Comparison of ENCODE assay signal across 8 cellular contexts in genomic region chr1:24385160-24385939, GRCh38. TPM values are rescaled to one million over a fixed set of nuclear protein-coding genes. Genes with fewer than 3 reads are reported as not detected.
DNase-seq lines count a peak whose midpoint lies in the region; ATAC-seq, FAIRE-seq and TF ChIP-seq lines count a peak whose summit lies in the region.
"Had no signal": no experiment of that assay in that cellular context is flagged by ENCODE, and none has a peak within 500 bp of the region (broad histone marks: within the 10 kb centered on the region; RNA-seq: fewer than 3 reads in every experiment).

No MANE protein-coding gene starts in this region.

- H3K4ac ChIP-seq in H1 (replicated peaks; ENCODE audit: insufficient read length, low read depth, low read length) = no peak overlapping the region

- TF ChIP-seq EP300 in SK-N-SH (IDR thresholded peaks at IDR 0.05; ENCODE audit: borderline replicate concordance in 1 of 2, low read depth in 1 of 2, low read length in 1 of 2) (no peak), H1 (IDR thresholded peaks at IDR 0.05; ENCODE audit: borderline replicate concordance in 1 of 2, low read depth in 2 of 2, low read length in 2 of 2) (no peak)

- H2BK5ac ChIP-seq in H1 (ENCODE audit: low read depth, low read length) = no peak overlapping the region

- no peak overlapping the region for H3K14ac ChIP-seq in H1 (ENCODE audit: insufficient read length)

- no peaks in the 10 kb centered on the region for H3K79me1 ChIP-seq in H1 (ENCODE audit: low read depth, low read length)

- intact Hi-C loops in spleen (cut with DNase I; ENCODE audit: low total_unique reads) = no loop called here

- H2BK120ac ChIP-seq in H1 (replicated peaks; ENCODE audit: low read depth, low read length) = no peak overlapping the region

- no peak overlapping the region for H2BK15ac ChIP-seq in H1 (ENCODE audit: low read length)

- peaks cover 31% of the 10 kb centered on the region for H3K4me1 ChIP-seq in GM23248 (ENCODE audit: insufficient read depth)
- H3K4me1 ChIP-seq in SK-N-SH (ENCODE audit: control insufficient read depth in 1 of 2, insufficient read depth in 2 of 2, low read depth in 1 of 2, low read length in 1 of 2) = peaks cover 3 to 7% of the 10 kb centered on the region in 2 experiments; a peak in 2 of 4 replicates
- H3K4me1 ChIP-seq in H1 (replicated peaks in 1 of 4; ENCODE audit: control insufficient read depth in 3 of 4, insufficient read depth in 4 of 4, low read length in 3 of 4) = no peaks in the 10 kb centered on the region
- H3K4me1 ChIP-seq in spleen = peaks cover 0 to 38% (median 20%) of the 10 kb centered on the region in 6 donors

- no peak overlapping the region for H3K4me3 ChIP-seq in GM23248
- no peak overlapping the region for H3K4me3 ChIP-seq in SK-N-SH (ENCODE audit: low read depth in 2 of 2, low read length in 1 of 2)
- H3K4me3 ChIP-seq in H1 (ENCODE audit: extremely low read depth in 1 of 4, insufficient read depth in 2 of 4, low read depth in 3 of 4, low read length in 4 of 4) = no peak overlapping the region
- H3K4me3 ChIP-seq in spleen = peak overlapping the region in 1 of 8 donors; percentile 51

- TF ChIP-seq POLR2A in H1 (IDR thresholded peaks at IDR 0.05; ENCODE audit: control extremely low read depth in 1 of 2, low read depth in 2 of 2, low read length in 2 of 2) (no peak), spleen (IDR thresholded peaks at IDR 0.05) (no peak)

- H3K4me2 ChIP-seq in GM23248 (ENCODE audit: unreplicated experiment) = peak overlapping the region; percentile 70
- H3K4me2 ChIP-seq in SK-N-SH = no peak overlapping the region
- H3K4me2 ChIP-seq in H1 (ENCODE audit: insufficient read depth in 1 of 2, low read depth in 2 of 2, low read length in 2 of 2) = no peak overlapping the region

- TF ChIP-seq RAD21 in SK-N-SH (IDR thresholded peaks at IDR 0.05; ENCODE audit: low read length) (0 out of 2 replicates have a peak, but pooled peaks have one; percentile 10), H1 (IDR thresholded peaks at IDR 0.05 in 1 of 2, conservative IDR thresholded peaks at IDR 0.05 in 1 of 2; ENCODE audit: low read depth in 2 of 2, low read length in 2 of 2) (peak; percentile 75 to 83)

- no peaks in the 10 kb centered on the region for H3K9me2 ChIP-seq in GM23248 (ENCODE audit: insufficient read depth)
- no peaks in the 10 kb centered on the region for H3K9me2 ChIP-seq in SK-N-SH

- no peaks in the 10 kb centered on the region for H3K79me2 ChIP-seq in GM23248 (ENCODE audit: insufficient read depth)
- H3K79me2 ChIP-seq in SK-N-SH (ENCODE audit: insufficient read depth) = no peaks in the 10 kb centered on the region
- no peaks in the 10 kb centered on the region for H3K79me2 ChIP-seq in H1 (ENCODE audit: control insufficient read depth in 1 of 2, insufficient read depth in 2 of 2, low read length in 2 of 2)

- no peak overlapping the region for H3K56ac ChIP-seq in H1 (replicated peaks; ENCODE audit: insufficient read length, low read depth, low read length)

- H3K9ac ChIP-seq in GM23248 = peak overlapping the region; percentile 70; the same call in 1 of the 2 replicates
- no peak overlapping the region for H3K9ac ChIP-seq in SK-N-SH
- no peak overlapping the region for H3K9ac ChIP-seq in H1 (replicated peaks in 1 of 4; ENCODE audit: extremely low read depth in 1 of 4, low read depth in 3 of 4, low read length in 3 of 4)

- H3K27ac ChIP-seq in GM23248 (peak overlapping the region; percentile 71), SK-N-SH (ENCODE audit: low read depth in 2 of 2, low read length in 1 of 2) (no peak overlapping the region), H1 (ENCODE audit: low read depth, low read length) (no peak overlapping the region), spleen (peak overlapping the region in 6 of 8 donors; percentile 58 to 86 (median 82)), substantia nigra (ENCODE audit: low read depth, low read length, poor library complexity, severe bottlenecking) (no peak overlapping the region)

- no peak for ATAC-seq in HG03095 (IDR thresholded peaks at IDR 0.05; ENCODE audit: unreplicated experiment)
- no peak for ATAC-seq in GM21529 (IDR thresholded peaks at IDR 0.05; ENCODE audit: unreplicated experiment)

- POLR2A ChIA-PET in SK-N-SH (lab: Yijun Ruan, JAX) (no interaction called here), H1 (lab: Charles Lee; ENCODE audit: partially characterized antibody) (interaction anchor here (0.7 to 1.2 kb wide), 2 partner anchors 234 to 804 kb away, joined by 3 read pairs; no protein-coding TSS in a partner anchor)

- CTCF ChIA-PET in SK-N-SH (lab: Yijun Ruan, JAX) (interaction anchor here (0.6 to 8.9 kb wide), 7 partner anchors 14 to 235 kb away, joined by 3 to 106 read pairs (median 3); no protein-coding TSS in a partner anchor), H1 (lab: Charles Lee; ENCODE audit: partially characterized antibody) (interaction anchor here (0.6 to 9.8 kb wide), 56 partner anchors 8 to 235 kb away, joined by 3 to 233 read pairs (median 4); partner anchors contain the start of genes IFNLR1 and NIPAL3)

- DNase-seq in GM23248 = peak; percentile 81
- no peak for DNase-seq in SK-N-SH
- peak; percentile 47 to 77 for DNase-seq in H1 (ENCODE audit: low read depth in 1 of 2, low spot score in 2 of 2)
- no peak for DNase-seq in spleen
- DNase-seq in substantia nigra (lab: John Stamatoyannopoulos, UW) = no peak

- no peak overlapping the region for H2BK20ac ChIP-seq in H1 (ENCODE audit: low read length)

- H4K20me1 ChIP-seq in GM23248 (ENCODE audit: insufficient read depth) (no peaks in the 10 kb centered on the region), SK-N-SH (ENCODE audit: insufficient read depth) (no peaks in the 10 kb centered on the region), H1 (replicated peaks in 1 of 2; ENCODE audit: control insufficient read depth in 1 of 2, insufficient read depth in 2 of 2, low read length in 2 of 2) (no peaks in the 10 kb centered on the region)

- H4K91ac ChIP-seq in H1 (replicated peaks; ENCODE audit: insufficient read length, low read length) = no peak overlapping the region

- 0 out of 2 replicates have a peak overlapping the region, but pooled peaks have one; percentile 7 for H2BK12ac ChIP-seq in H1 (ENCODE audit: low read depth, low read length)

- no peak overlapping the region for H4K8ac ChIP-seq in H1 (ENCODE audit: extremely low read depth, insufficient read depth, low read length)

- no peaks in the 10 kb centered on the region for H3K36me3 ChIP-seq in GM23248 (ENCODE audit: low read depth)
- H3K36me3 ChIP-seq in SK-N-SH (replicated peaks in 1 of 2; ENCODE audit: control insufficient read depth in 1 of 2, insufficient read depth in 2 of 2, low read length in 1 of 2) = peaks cover 4% of the 10 kb centered on the region in 2 experiments
- no peaks in the 10 kb centered on the region; a peak in 2 of 8 replicates for H3K36me3 ChIP-seq in H1 (ENCODE audit: control insufficient read depth in 2 of 4, insufficient read depth in 4 of 4, low read length in 3 of 4)
- peaks cover 0 to 12% (median 0%) of the 10 kb centered on the region in 6 donors for H3K36me3 ChIP-seq in spleen

- H3K27me3 ChIP-seq in GM23248 (replicated peaks; ENCODE audit: insufficient read depth) (no peaks in the 10 kb centered on the region), SK-N-SH (ENCODE audit: insufficient read depth) (no peaks in the 10 kb centered on the region), H1 (replicated peaks in 1 of 4; ENCODE audit: control insufficient read depth in 3 of 4, extremely low read depth in 1 of 4, insufficient read depth in 3 of 4, low read length in 3 of 4) (no peaks in the 10 kb centered on the region), spleen (replicated peaks in 1 of 7) (no peaks in the 10 kb centered on the region)

- H2AK5ac ChIP-seq in H1 (ENCODE audit: low read depth, low read length) = no peak overlapping the region

- H3K9me3 ChIP-seq in GM23248 (ENCODE audit: low read depth) = no peaks in the 10 kb centered on the region
- no peaks in the 10 kb centered on the region for H3K9me3 ChIP-seq in SK-N-SH
- H3K9me3 ChIP-seq in H1 (ENCODE audit: insufficient read depth in 2 of 2, low read depth in 1 of 2, low read length in 1 of 2) = no peaks in the 10 kb centered on the region
- H3K9me3 ChIP-seq in spleen = no peaks in the 10 kb centered on the region

- H3K23me2 ChIP-seq in H1 (ENCODE audit: low read depth, low read length) = no peaks in the 10 kb centered on the region

- peak; percentile 59 for TF ChIP-seq CTCF in SK-N-SH (IDR thresholded peaks at IDR 0.05)
- peak; percentile 100 for TF ChIP-seq CTCF in H1 (IDR thresholded peaks at IDR 0.05; ENCODE audit: control extremely low read depth in 1 of 3, insufficient read depth in 1 of 3, low read depth in 1 of 3, low read length in 3 of 3)
- TF ChIP-seq CTCF in spleen (IDR thresholded peaks at IDR 0.05 in 8 of 11, conservative IDR thresholded peaks at IDR 0.05 in 3 of 11) = peak in 6 of 11 experiments; percentile 10 to 38 (median 18)

- no peak overlapping the region for H3K23ac ChIP-seq in H1 (ENCODE audit: insufficient read length)

- peak; percentile 88 for FAIRE-seq in H1 (lab: Jason Lieb, UNC)
- FAIRE-seq: TTC549 had no signal

- no peak overlapping the region for H3K18ac ChIP-seq in H1 (ENCODE audit: extremely low read depth, low read length)

- no peak overlapping the region for H4K5ac ChIP-seq in H1 (ENCODE audit: insufficient read length, low read depth, low read length)

- in situ Hi-C loops in GM23248 (cut with MboI) = no loop called here

- H2AFZ ChIP-seq in GM23248 (no peak overlapping the region), SK-N-SH (ENCODE audit: low read depth) (no peak overlapping the region), H1 (ENCODE audit: low read length) (no peak overlapping the region)

- WGBS in GM23248 (ENCODE audit: low coverage in 1 of 2, low lambda C conversion rate in 2 of 2, missing lambda C conversion rate in 2 of 2), 2 experiments = 72 to 75% methylated on average over 12 of the region's 12 CpGs
- 89% methylated on average over 11 of the region's 12 CpGs for WGBS in SK-N-SH (ENCODE audit: low lambda C conversion rate)
- WGBS in H1 (ENCODE audit: extremely low coverage in 1 of 2, insufficient coverage in 1 of 2, insufficient read length in 1 of 2, insufficient replicate concordance in 2 of 2, low coverage in 1 of 2, low lambda C conversion rate in 2 of 2, missing lambda C conversion rate in 1 of 2), 2 experiments = 85% methylated on average over 12 of the region's 12 CpGs; no CpG with 5 or more reads in 1 of the 2 experiments
- 72 to 81% (median 77%) methylated on average over 12 of the region's 12 CpGs for WGBS in spleen, 5 donors

- H3F3A ChIP-seq in GM23248 (ENCODE audit: insufficient read depth) (peaks cover 34% of the 10 kb centered on the region), SK-N-SH (replicated peaks; ENCODE audit: insufficient read depth) (no peaks in the 10 kb centered on the region)

RNA-seq across cellular contexts. Expression of gene STPG1, which starts 28.2 kb away (rescaled TPM):
- 2.4 and 7.9 TPM in 2 replicates for total RNA-seq in GM23248 (2014; rRNA removed; shearing (Covaris generic))
- polyA plus RNA-seq in GM23248 (2016; fragmentation: Nextera tagmentation; extraction: Ambion mirVana) = 9.2 and 12.8 TPM in 2 replicates
- 8.6 and 8.7 TPM in 2 replicates for polyA plus RNA-seq in SK-N-SH (2012; rRNA removed)
- 6.7 and 8.0 TPM in 2 replicates for polyA plus RNA-seq in SK-N-SH (2012; cell fraction: cytosol; rRNA removed)
- polyA plus RNA-seq in SK-N-SH (2012; cell fraction: nucleus; rRNA removed) = 8.3 and 8.9 TPM in 2 replicates
- 10.3 and 11.0 TPM in 2 replicates for total RNA-seq in H1 (2021; fragmentation: NEBNext Ultra II Directional; extraction: Animal tissue kit (Norgen Biotek cat#: 25700))
- polyA plus RNA-seq in H1 (2011; rRNA removed) = 10.8 and 11.2 TPM in 2 replicates
- 10.6 TPM for polyA plus RNA-seq in H1 (2011; cell fraction: cytosol; rRNA removed)
- 9.3 TPM for polyA plus RNA-seq in H1 (2011; cell fraction: nucleus; rRNA removed)
- polyA plus RNA-seq in H1 (2012, experiment 1 of 2) = 8.5 to 10.4 TPM (median 9.6 TPM) in 4 replicates
- polyA plus RNA-seq in H1 (2012, experiment 2 of 2) = 7.7 TPM
- 8.9 TPM for polyA plus RNA-seq in H1 (2013, experiment 1 of 2)
- 8.5 TPM for polyA plus RNA-seq in H1 (2013, experiment 2 of 2)
- 8.9 and 10.7 TPM in 2 replicates for polyA minus RNA-seq in H1 (2011; rRNA and poly(A)+ RNA removed)
- 7.3 TPM for polyA minus RNA-seq in H1 (2011; cell fraction: cytosol; rRNA and poly(A)+ RNA removed)
- polyA minus RNA-seq in H1 (2011; cell fraction: nucleus; rRNA and poly(A)+ RNA removed) = 14.7 TPM
- total RNA-seq in spleen = 1 to 10 TPM; 1.5 to 5.8 (median 5.1) TPM
- 1 to 10 TPM; 1.8 to 3.0 (median 2.3) TPM for polyA plus RNA-seq in spleen

RNA-seq across cellular contexts. Expression of gene NIPAL3, which starts 30.3 kb away (rescaled TPM):
- total RNA-seq in GM23248 (2014; rRNA removed; shearing (Covaris generic)) = 71.5 and 78.4 TPM in 2 replicates
- 55.9 and 59.5 TPM in 2 replicates for polyA plus RNA-seq in GM23248 (2016; fragmentation: Nextera tagmentation; extraction: Ambion mirVana)
- polyA plus RNA-seq in SK-N-SH (2012; rRNA removed) = 20.3 and 28.6 TPM in 2 replicates
- 17.2 and 24.0 TPM in 2 replicates for polyA plus RNA-seq in SK-N-SH (2012; cell fraction: cytosol; rRNA removed)
- 17.4 and 17.9 TPM in 2 replicates for polyA plus RNA-seq in SK-N-SH (2012; cell fraction: nucleus; rRNA removed)
- 11.0 and 12.6 TPM in 2 replicates for total RNA-seq in H1 (2021; fragmentation: NEBNext Ultra II Directional; extraction: Animal tissue kit (Norgen Biotek cat#: 25700))
- 8.8 and 9.1 TPM in 2 replicates for polyA plus RNA-seq in H1 (2011; rRNA removed)
- polyA plus RNA-seq in H1 (2011; cell fraction: cytosol; rRNA removed) = 9.1 TPM
- 9.5 TPM for polyA plus RNA-seq in H1 (2011; cell fraction: nucleus; rRNA removed)
- polyA plus RNA-seq in H1 (2012, experiment 1 of 2) = 7.2 to 8.6 TPM (median 7.5 TPM) in 4 replicates
- 2.2 TPM for polyA plus RNA-seq in H1 (2012, experiment 2 of 2)
- 7.8 TPM for polyA plus RNA-seq in H1 (2013, experiment 1 of 2)
- polyA plus RNA-seq in H1 (2013, experiment 2 of 2) = 7.7 TPM
- 17.7 and 19.5 TPM in 2 replicates for polyA minus RNA-seq in H1 (2011; rRNA and poly(A)+ RNA removed)
- polyA minus RNA-seq in H1 (2011; cell fraction: cytosol; rRNA and poly(A)+ RNA removed) = 6.3 TPM
- polyA minus RNA-seq in H1 (2011; cell fraction: nucleus; rRNA and poly(A)+ RNA removed) = 8.1 TPM
- total RNA-seq in spleen = 10 to 100 TPM; 19.6 to 49.2 (median 25.4) TPM
- polyA plus RNA-seq in spleen = 1 to 10 TPM; 5.3 to 6.4 (median 5.7) TPM

Comparison
In these comparisons a context has a peak if more than half of its experiments do, and no peak if none do; other contexts are left out.
1. DNase-seq: peak in GM23248 (single experiment) and H1 (2 of 2); none in SK-N-SH (single experiment), spleen (single experiment) and substantia nigra (0 of 49).
2. H3K27ac ChIP-seq: peak in GM23248 (single experiment) and spleen (6 of 8); none in SK-N-SH (0 of 2), H1 (single experiment) and substantia nigra (single experiment).
3. CTCF ChIP-seq: peak in every context shown above with its lines; median percentile 100 in H1; 59 in SK-N-SH; 18 in spleen.